29 cellular contexts compared by ENCODE assay signal in the genomic region with DNA sequence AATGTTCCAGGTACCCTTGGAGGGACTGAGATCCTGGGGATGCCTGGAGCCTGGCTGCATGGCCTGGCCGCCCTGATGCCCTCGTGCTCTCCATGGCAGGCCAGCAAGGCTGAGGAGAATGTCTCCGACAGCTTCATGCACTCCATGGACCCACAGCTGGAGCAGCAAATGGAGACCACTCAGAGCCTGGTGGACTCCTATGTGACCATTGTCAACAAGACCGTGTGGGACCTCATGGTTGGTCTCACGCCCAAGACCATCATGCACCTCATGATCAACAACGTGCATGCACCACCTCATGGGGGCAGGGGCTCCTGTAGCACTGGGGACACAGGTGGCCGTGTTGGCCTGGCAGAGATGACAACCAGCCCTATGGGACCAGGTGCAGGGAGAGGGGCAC. TPM values are rescaled to one million over a fixed set of nuclear protein-coding genes. Genes with fewer than 3 reads are reported as not detected.
A peak's percentile ranks its signal among the peaks of the same experiment; 100 is the strongest.
DNase-seq lines count a peak whose midpoint lies in the region; ATAC-seq, FAIRE-seq and TF ChIP-seq lines count a peak whose summit lies in the region.
"Had no signal": no experiment of that assay in that cellular context is flagged by ENCODE, and none has a peak within 500 bp of the region (broad histone marks: within the 10 kb centered on the region; RNA-seq: fewer than 3 reads in every experiment).

No MANE protein-coding gene starts in this region.

- H3K79me2 ChIP-seq in HepG2 (ENCODE audit: insufficient read depth, low read length) = no peaks in the 10 kb centered on the region

- no TSS peak for BruUV-seq in HepG2 (replicated peaks; lab: Mats Ljungman, UMichigan)

- H3K9me3 Mint-ChIP-seq in osteocyte (ENCODE audit: unreplicated experiment) = no peaks in the 10 kb centered on the region
- H3K9me3 Mint-ChIP-seq: CD4-positive, alpha-beta T cell had no signal

- TF ChIP-seq POLR2A in HepG2 (IDR thresholded peaks at IDR 0.05; ENCODE audit: insufficient read depth in 1 of 2, low read depth in 2 of 2, low read length in 2 of 2) = no peak

- no peaks in the 10 kb centered on the region for H3K36me3 ChIP-seq in HepG2 (replicated peaks in 1 of 2; ENCODE audit: control insufficient read depth in 1 of 2, insufficient read depth in 2 of 2, low read length in 2 of 2)
- H3K36me3 ChIP-seq: BLaER1 treated with 17β-estradiol and CSF1 and Interleukin-3, amounts not matched to agents 10 nM and 100 nM; SJSA1 had no signal

- FAIRE-seq in HepG2 (lab: Jason Lieb, UNC) = no peak
- FAIRE-seq: A549, D721Med, GM19239, H54, K562 had no signal

- POLR2A ChIA-PET in HepG2 (lab: Yijun Ruan, JAX) = no interaction called here

- TF ChIP-seq EP300 in HepG2 (IDR thresholded peaks at IDR 0.05; ENCODE audit: low read depth in 2 of 2, low read length in 2 of 2) (no peak), HepG2 (CRISPR knock-in tag; IDR thresholded peaks at IDR 0.05; ENCODE audit: borderline replicate concordance) (no peak)

- TF ChIP-seq RAD21 in HepG2 (CRISPR knock-in tag; IDR thresholded peaks at IDR 0.05) = no peak

- H3K36me3 Mint-ChIP-seq in osteocyte (ENCODE audit: unreplicated experiment) = no peaks in the 10 kb centered on the region

- peaks cover 28% of the 10 kb centered on the region for H3K27me3 Mint-ChIP-seq in osteocyte (ENCODE audit: unreplicated experiment)
- H3K27me3 Mint-ChIP-seq: CD4-positive, alpha-beta T cell had no signal

- H3K4me3 ChIP-seq in coronary artery = no peak overlapping the region
- H3K4me3 ChIP-seq in HepG2 (replicated peaks in 1 of 3; ENCODE audit: insufficient read depth in 1 of 3, low read depth in 2 of 3, low read length in 3 of 3) = no peak overlapping the region
- H3K4me3 ChIP-seq: A549; BLaER1 treated with 17β-estradiol and CSF1 and Interleukin-3, amounts not matched to agents 10 nM and 100 nM; K562; SJSA1 had no signal

- H3K27ac Mint-ChIP-seq in osteocyte (ENCODE audit: unreplicated experiment) = no peak overlapping the region
- H3K27ac Mint-ChIP-seq: CD4-positive, alpha-beta T cell had no signal

- intact Hi-C loops in HepG2 (cut with micrococcal nuclease; ENCODE audit: unreplicated experiment) = no loop called here

- WGBS in HepG2 (ENCODE audit: low lambda C conversion rate) = no CpG with 5 or more reads among the region's 7 CpGs

- no peak overlapping the region for H3K9ac ChIP-seq in HepG2 (ENCODE audit: insufficient read depth, low read depth, low read length)
- H3K9ac ChIP-seq: BLaER1 treated with 17β-estradiol and CSF1 and Interleukin-3, amounts not matched to agents 10 nM and 100 nM had no signal

- H3K27ac ChIP-seq in coronary artery (no peak overlapping the region), HepG2 (ENCODE audit: extremely low read length, insufficient read depth, low read length) (no peak overlapping the region)
- H3K27ac ChIP-seq: A549; BLaER1 treated with 17β-estradiol and CSF1 and Interleukin-3, amounts not matched to agents 10 nM and 100 nM; SJSA1 had no signal

- TF ChIP-seq CTCF in coronary artery (IDR thresholded peaks at IDR 0.05) (no peak), osteocyte (IDR thresholded peaks at IDR 0.05) (no peak), HepG2 (CRISPR knock-in tag; IDR thresholded peaks at IDR 0.05) (no peak)

- no peak overlapping the region for H3K4me3 Mint-ChIP-seq in osteocyte (ENCODE audit: unreplicated experiment)
- H3K4me3 Mint-ChIP-seq: CD4-positive, alpha-beta T cell had no signal

- DNase-seq in activated effector memory CD4-positive, alpha-beta T cell treated with anti-CD3 and anti-CD28 coated beads, Interleukin-2, amount 50 U/mL, for 16 hours = peak; percentile 62
- DNase-seq in activated effector memory CD4-positive, alpha-beta T cell treated with Interleukin-2 at 50 U/mL for 16 hours = no peak
- peak; percentile 66 for DNase-seq in coronary artery (ENCODE audit: low spot score)
- peak; percentile 63 for DNase-seq in osteocyte (ENCODE audit: extremely low spot score, unreplicated experiment)
- DNase-seq in ureter (ENCODE audit: low spot score) = peak; percentile 35
- DNase-seq in HepG2 (ENCODE audit: low spot score) = no peak
- no peak for DNase-seq in HuH-7 (ENCODE audit: low spot score)
- DNase-seq: AML-193; CD4-positive, alpha-beta T cell; Kasumi-1; NCI-H1105; NCI-H1436 treated with DMSO at 0.1 percent for 48 hours; NCI-H1930; NCI-H446; NCI-H524 treated with DMSO at 0.1 percent for 48 hours; NCI-H774; NK-92 treated with Interleukin-12 subunit alpha and Interleukin-12 subunit beta, amount 100 ng/mL, for 24 hours; PC-3; Right ventricle myocardium superior had no signal

- no peaks in the 10 kb centered on the region for H3K4me1 Mint-ChIP-seq in osteocyte (ENCODE audit: unreplicated experiment)

- no peaks in the 10 kb centered on the region for H3K27me3 ChIP-seq in HepG2 (ENCODE audit: control insufficient read depth in 1 of 2, insufficient read depth in 2 of 2, low read length in 2 of 2)
- H3K27me3 ChIP-seq: BLaER1 treated with 17β-estradiol and CSF1 and Interleukin-3, amounts not matched to agents 10 nM and 100 nM; SJSA1 had no signal

- no peaks in the 10 kb centered on the region for H3K9me3 ChIP-seq in HepG2 (ENCODE audit: low read length)
- H3K9me3 ChIP-seq: A549, SJSA1 had no signal

- no peak overlapping the region for H2AFZ ChIP-seq in HepG2 (ENCODE audit: low read length)

- CTCF ChIA-PET in HepG2 (lab: Yijun Ruan, JAX; ENCODE audit: low intra/inter-chr PET ratio, low total read pairs) = no interaction called here

- in situ Hi-C loops in HepG2 (cut with HindIII; ENCODE audit: extremely low pct_ligation_motif_present, low pct_unique_long_range_greater_than_20kb) = no loop called here

- ATAC-seq in HepG2 = no peak
- ATAC-seq: A549, K562, PC-3 had no signal

- no peaks in the 10 kb centered on the region for H3K4me1 ChIP-seq in HepG2 (ENCODE audit: insufficient read depth, low read length)
- H3K4me1 ChIP-seq: A549, SJSA1 had no signal

- no peaks in the 10 kb centered on the region for H4K20me1 ChIP-seq in HepG2 (ENCODE audit: insufficient read depth, low read length)
- H4K20me1 ChIP-seq: BLaER1 treated with 17β-estradiol and CSF1 and Interleukin-3, amounts not matched to agents 10 nM and 100 nM had no signal

- H3K4me2 ChIP-seq in HepG2 (ENCODE audit: low read depth, low read length) = no peak overlapping the region
- H3K4me2 ChIP-seq: A549; BLaER1 treated with 17β-estradiol and CSF1 and Interleukin-3, amounts not matched to agents 10 nM and 100 nM had no signal

TF ChIP-seq in HepG2, 621 proteins besides CTCF, POLR2A, EP300 and RAD21:
- TF ChIP-seq, protein P1, sequence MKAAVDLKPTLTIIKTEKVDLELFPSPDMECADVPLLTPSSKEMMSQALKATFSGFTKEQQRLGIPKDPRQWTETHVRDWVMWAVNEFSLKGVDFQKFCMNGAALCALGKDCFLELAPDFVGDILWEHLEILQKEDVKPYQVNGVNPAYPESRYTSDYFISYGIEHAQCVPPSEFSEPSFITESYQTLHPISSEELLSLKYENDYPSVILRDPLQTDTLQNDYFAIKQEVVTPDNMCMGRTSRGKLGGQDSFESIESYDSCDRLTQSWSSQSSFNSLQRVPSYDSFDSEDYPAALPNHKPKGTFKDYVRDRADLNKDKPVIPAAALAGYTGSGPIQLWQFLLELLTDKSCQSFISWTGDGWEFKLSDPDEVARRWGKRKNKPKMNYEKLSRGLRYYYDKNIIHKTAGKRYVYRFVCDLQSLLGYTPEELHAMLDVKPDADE (CRISPR knock-in tag; IDR thresholded peaks at IDR 0.05) = no peak
- TF ChIP-seq ZBTB8A (CRISPR knock-in tag; IDR thresholded peaks at IDR 0.05; ENCODE audit: borderline replicate concordance, low read depth) = no peak
- no peak for TF ChIP-seq NFYC (CRISPR knock-in tag; IDR thresholded peaks at IDR 0.05)

RNA-seq across cellular contexts. Expression of a gene that starts 19.7 kb away (rescaled TPM):
- total RNA-seq in osteocyte (0.21 TPM in 1 of 2 replicates, not detected in the other), ureter (not detected), HepG2 (2016; rRNA removed; fragmentation: Illumina TruSeq; extraction: Trizol) (0.04 TPM in 1 of 2 replicates, not detected in the other)
- not detected in 2 replicates for total RNA-seq in HepG2 (2016; cell fraction: cytosol; rRNA removed; fragmentation: Illumina TruSeq; extraction: Trizol; ENCODE audit: low read depth)
- not detected in 2 replicates for total RNA-seq in HepG2 (2016; cell fraction: insoluble cytoplasmic fraction; rRNA removed; fragmentation: Illumina TruSeq; extraction: Trizol)
- total RNA-seq in HepG2 (2016; cell fraction: membrane; rRNA removed; fragmentation: Illumina TruSeq; extraction: Trizol) = not detected in 2 replicates
- not detected in 2 replicates for total RNA-seq in HepG2 (2016; cell fraction: nucleus; rRNA removed; fragmentation: Illumina TruSeq; extraction: Trizol)
- 0.22 TPM in 1 of 2 replicates, not detected in the other for polyA plus RNA-seq in HepG2 (2011; rRNA removed)
- 0.03 TPM in 1 of 2 replicates, not detected in the other for polyA plus RNA-seq in HepG2 (2011; cell fraction: cytosol; rRNA removed)
- 0.14 and 0.63 TPM in 2 replicates for polyA plus RNA-seq in HepG2 (2011; cell fraction: nucleus; rRNA removed)
- polyA plus RNA-seq in HepG2 (2012) = 0.11 and 0.31 TPM in 2 replicates
- not detected in 2 replicates for polyA plus RNA-seq in HepG2 (2016; cell fraction: cytosol; fragmentation: Illumina TruSeq; extraction: Trizol; ENCODE audit: low read depth)
- not detected in 2 replicates for polyA plus RNA-seq in HepG2 (2016; cell fraction: insoluble cytoplasmic fraction; fragmentation: Illumina TruSeq; extraction: Trizol; ENCODE audit: low read depth)
- polyA plus RNA-seq in HepG2 (2016; cell fraction: membrane; fragmentation: Illumina TruSeq; extraction: Trizol; ENCODE audit: low read depth) = not detected in 2 replicates
- not detected in 2 replicates for polyA plus RNA-seq in HepG2 (2016; cell fraction: nucleus; fragmentation: Illumina TruSeq; extraction: Trizol; ENCODE audit: insufficient read depth, low read depth)
- not detected in 2 replicates for polyA minus RNA-seq in HepG2 (2011; rRNA and poly(A)+ RNA removed; ENCODE audit: low replicate concordance)
- polyA minus RNA-seq in HepG2 (2011; cell fraction: cytosol; rRNA and poly(A)+ RNA removed) = not detected in 2 replicates
- polyA minus RNA-seq in HepG2 (2011; cell fraction: nucleus; rRNA and poly(A)+ RNA removed) = not detected in 2 replicates
- total RNA-seq: HT-29, K562, M059J, PC-3, Right ventricle myocardium superior, RPMI7951, SJSA1 had no signal
- polyA plus RNA-seq: K562 had no signal

Comparison
In these comparisons a context has a peak if more than half of its experiments do, and no peak if none do; other contexts are left out.
1. DNase-seq: peak in activated effector memory CD4-positive, alpha-beta T cell treated with anti-CD3 and anti-CD28 coated beads, Interleukin-2, amount 50 U/mL, for 16 hours (single experiment), coronary artery (single experiment), osteocyte (single experiment) and ureter (single experiment); none in activated effector memory CD4-positive, alpha-beta T cell treated with Interleukin-2 at 50 U/mL for 16 hours (single experiment), HepG2 (single experiment) and HuH-7 (single experiment).